ENCODE assay signal across 12 cellular contexts in the genomic region with DNA sequence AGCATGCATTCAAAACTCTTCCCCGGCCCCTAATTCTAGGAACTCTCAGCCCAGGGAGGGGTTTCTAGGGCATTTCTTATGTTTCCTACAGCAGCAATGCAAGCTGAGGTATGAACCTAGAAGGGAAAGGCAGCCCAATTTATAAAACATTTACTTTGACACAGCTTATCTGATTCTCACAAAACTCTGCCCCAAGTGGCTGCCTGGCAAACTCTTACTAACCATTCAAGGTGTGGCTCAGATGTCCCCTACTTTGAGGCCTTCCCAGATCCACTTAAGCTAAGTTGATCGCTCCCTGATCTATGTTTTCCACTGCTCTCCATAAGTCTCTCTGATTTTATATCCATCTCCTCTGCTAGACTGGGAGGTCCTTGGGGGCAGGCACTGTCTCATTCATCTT. TPM values are rescaled to one million over a fixed set of nuclear protein-coding genes. Genes with fewer than 3 reads are reported as not detected.
DNase-seq lines count a peak whose midpoint lies in the region; ATAC-seq and TF ChIP-seq lines count a peak whose summit lies in the region.
"Had no signal": no experiment of that assay in that cellular context is flagged by ENCODE, and none has a peak within 500 bp of the region (broad histone marks: within the 10 kb centered on the region; RNA-seq: fewer than 3 reads in every experiment).

No MANE protein-coding gene starts in this region.

- H3K4me3 ChIP-seq in AG09309 (ENCODE audit: control insufficient read depth, low read depth, low read length) (no peak overlapping the region), prostate gland (no peak overlapping the region)
- H3K4me3 ChIP-seq: coronary artery, HAP-1, heart left ventricle had no signal

- H3K4me1 Mint-ChIP-seq in T-helper 2 cell treated with Interferon-gamma antibody and Interleukin-4, amounts not matched to agents 5 μg/mL and 100 μg/mL, for 36 hours (ENCODE audit: low read depth): peaks cover 30% of the 10 kb centered on the region
- peaks cover 44% of the 10 kb centered on the region for H3K4me1 Mint-ChIP-seq in activated CD4-positive, alpha-beta memory T cell treated with anti-CD3 and anti-CD28 coated beads, Interleukin-2, amount 10 ng/mL, durations not matched to agents 7 days and 5 days

- H3K27me3 ChIP-seq in foreskin keratinocyte (no peaks in the 10 kb centered on the region), prostate gland (replicated peaks; ENCODE audit: insufficient read depth) (no peaks in the 10 kb centered on the region)
- H3K27me3 ChIP-seq: heart left ventricle had no signal

- intact Hi-C loops in prostate gland (cut with DNase I): loop anchor here (10.0 kb wide), 1 partner anchor 66 kb away; no protein-coding TSS in a partner anchor

- no peak for TF ChIP-seq POLR2A in prostate gland (IDR thresholded peaks at IDR 0.05)

- no peaks in the 10 kb centered on the region for H3K27me3 Mint-ChIP-seq in T-helper 2 cell treated with Interferon-gamma antibody and Interleukin-4, amounts not matched to agents 5 μg/mL and 100 μg/mL, for 36 hours (ENCODE audit: low read depth)
- no peaks in the 10 kb centered on the region for H3K27me3 Mint-ChIP-seq in activated CD4-positive, alpha-beta memory T cell treated with anti-CD3 and anti-CD28 coated beads, Interleukin-2, amount 10 ng/mL, durations not matched to agents 7 days and 5 days

- peak; percentile 24 for TF ChIP-seq CTCF in AG09309 (IDR thresholded peaks at IDR 0.05; ENCODE audit: control insufficient read depth, insufficient read depth, low read depth, low read length, missing control alignments)
- TF ChIP-seq CTCF in GM12873 (IDR thresholded peaks at IDR 0.05; ENCODE audit: insufficient read depth, low read depth, low read length, missing control alignments): peak; percentile 52
- TF ChIP-seq CTCF in foreskin keratinocyte (conservative IDR thresholded peaks at IDR 0.05): peak; percentile 50
- TF ChIP-seq CTCF in prostate gland (IDR thresholded peaks at IDR 0.05): peak in 1 of 4 experiments; percentile 35

- H3K27ac Mint-ChIP-seq in T-helper 2 cell treated with Interferon-gamma antibody and Interleukin-4, amounts not matched to agents 5 μg/mL and 100 μg/mL, for 36 hours: peak overlapping the region; percentile 4
- H3K27ac Mint-ChIP-seq in activated CD4-positive, alpha-beta memory T cell treated with anti-CD3 and anti-CD28 coated beads, Interleukin-2, amount 10 ng/mL, durations not matched to agents 7 days and 5 days: no peak overlapping the region

- POLR2A ChIA-PET in activated CD4-positive, alpha-beta memory T cell treated with anti-CD3 and anti-CD28 coated beads, Interleukin-2, amount 10 ng/mL, durations not matched to agents 7 days and 5 days (lab: Charles Lee): interaction anchor here (0.6 to 1.3 kb wide), 3 partner anchors 12 to 61 kb away, joined by 3 to 6 read pairs (median 3); no protein-coding TSS in a partner anchor

- no peaks in the 10 kb centered on the region for H3K9me3 Mint-ChIP-seq in T-helper 2 cell treated with Interferon-gamma antibody and Interleukin-4, amounts not matched to agents 5 μg/mL and 100 μg/mL, for 36 hours
- H3K9me3 Mint-ChIP-seq in activated CD4-positive, alpha-beta memory T cell treated with anti-CD3 and anti-CD28 coated beads, Interleukin-2, amount 10 ng/mL, durations not matched to agents 7 days and 5 days: no peaks in the 10 kb centered on the region

- ATAC-seq in foreskin keratinocyte (no peak), GM18519 (IDR thresholded peaks at IDR 0.05; ENCODE audit: low FRiP score, unreplicated experiment) (no peak)
- ATAC-seq: heart left ventricle had no signal

- H3K36me3 Mint-ChIP-seq in T-helper 2 cell treated with Interferon-gamma antibody and Interleukin-4, amounts not matched to agents 5 μg/mL and 100 μg/mL, for 36 hours (ENCODE audit: low read depth): peaks cover 19% of the 10 kb centered on the region
- H3K36me3 Mint-ChIP-seq in activated CD4-positive, alpha-beta memory T cell treated with anti-CD3 and anti-CD28 coated beads, Interleukin-2, amount 10 ng/mL, durations not matched to agents 7 days and 5 days (ENCODE audit: low read depth): peaks cover 26% of the 10 kb centered on the region

- H3K4me1 ChIP-seq in foreskin keratinocyte (peaks cover 33% of the 10 kb centered on the region), prostate gland (replicated peaks) (no peaks in the 10 kb centered on the region)
- H3K4me1 ChIP-seq: HAP-1 had no signal

- H3K9me3 ChIP-seq in prostate gland: no peaks in the 10 kb centered on the region
- H3K9me3 ChIP-seq: HAP-1, heart left ventricle had no signal

- no peak overlapping the region for H3K4me3 Mint-ChIP-seq in T-helper 2 cell treated with Interferon-gamma antibody and Interleukin-4, amounts not matched to agents 5 μg/mL and 100 μg/mL, for 36 hours
- no peak overlapping the region for H3K4me3 Mint-ChIP-seq in activated CD4-positive, alpha-beta memory T cell treated with anti-CD3 and anti-CD28 coated beads, Interleukin-2, amount 10 ng/mL, durations not matched to agents 7 days and 5 days

- CTCF ChIA-PET in activated CD4-positive, alpha-beta memory T cell treated with anti-CD3 and anti-CD28 coated beads, Interleukin-2, amount 10 ng/mL, durations not matched to agents 7 days and 5 days (lab: Charles Lee): interaction anchor here (0.8 to 2.1 kb wide), 13 partner anchors 8 to 68 kb away, joined by 3 to 7 read pairs (median 4); no protein-coding TSS in a partner anchor

- 97% methylated on average over 2 of the region's 2 CpGs for WGBS in prostate gland

- H3K36me3 ChIP-seq in prostate gland: no peaks in the 10 kb centered on the region
- H3K36me3 ChIP-seq: HAP-1, heart left ventricle had no signal

- DNase-seq in AG09309 (ENCODE audit: low read depth): no peak
- DNase-seq in T-helper 2 cell treated with Interferon-gamma antibody and Interleukin-4, amounts not matched to agents 5 μg/mL and 100 μg/mL, for 36 hours (ENCODE audit: low spot score): no peak
- DNase-seq in foreskin keratinocyte: no peak
- DNase-seq in activated CD4-positive, alpha-beta memory T cell treated with anti-CD3 and anti-CD28 coated beads, Interleukin-2, amount 10 ng/mL, durations not matched to agents 7 days and 5 days: no peak
- DNase-seq in NCI-H1694 treated with DMSO at 0.1 percent for 48 hours (lab: John Stamatoyannopoulos, UW): no peak
- DNase-seq in prostate gland (ENCODE audit: low spot score): no peak
- DNase-seq: activated effector memory CD4-positive, alpha-beta T cell treated with anti-CD3 and anti-CD28 coated beads, Interleukin-2, amount 50 U/mL, for 16 hours; heart left ventricle had no signal

- H3K27ac ChIP-seq in foreskin keratinocyte (peak overlapping the region; percentile 36), prostate gland (no peak overlapping the region)
- H3K27ac ChIP-seq: coronary artery, heart left ventricle had no signal

RNA-seq across cellular contexts. Expression of gene AK2, which starts 35.4 kb away (rescaled TPM):
- total RNA-seq in foreskin keratinocyte: 177 and 204 TPM in 2 replicates
- polyA plus RNA-seq in foreskin keratinocyte: 159 and 195 TPM in 2 replicates
- total RNA-seq in activated CD4-positive, alpha-beta memory T cell treated with anti-CD3 and anti-CD28 coated beads, Interleukin-2, amount 10 ng/mL, durations not matched to agents 7 days and 5 days: 100 to 1,000 TPM; 189 to 192 TPM
- total RNA-seq in prostate gland: 100 to 1,000 TPM; 120 to 123 TPM

RNA-seq across cellular contexts. Expression of gene RNF19B, which starts 36.7 kb away (rescaled TPM):
- 27.0 and 30.9 TPM in 2 replicates for total RNA-seq in foreskin keratinocyte
- 18.2 and 20.7 TPM in 2 replicates for polyA plus RNA-seq in foreskin keratinocyte
- 10 to 100 TPM; 42.9 to 46.9 TPM for total RNA-seq in activated CD4-positive, alpha-beta memory T cell treated with anti-CD3 and anti-CD28 coated beads, Interleukin-2, amount 10 ng/mL, durations not matched to agents 7 days and 5 days
- 10 to 100 TPM; 16.7 to 77.8 TPM for total RNA-seq in prostate gland
